7 cellular contexts compared by ENCODE assay signal in the genomic region with DNA sequence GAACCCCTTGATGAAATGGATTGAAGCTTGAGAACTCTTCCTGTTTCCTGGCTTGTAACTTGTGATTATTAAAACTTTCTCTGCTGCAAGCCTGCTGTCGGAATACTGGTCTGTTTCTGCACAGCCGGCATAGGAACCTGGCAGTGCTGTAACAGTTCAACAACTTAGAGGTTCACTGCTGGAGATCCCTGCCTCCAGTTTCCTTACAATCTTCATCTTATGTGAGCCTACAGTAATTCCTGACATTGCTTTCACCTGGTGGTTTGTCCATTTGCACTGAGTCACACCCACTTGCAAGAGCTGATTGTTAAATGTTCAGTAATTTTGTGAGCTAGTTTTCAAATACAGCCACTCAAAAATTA. TPM values are rescaled to one million over a fixed set of nuclear protein-coding genes. Genes with fewer than 3 reads are reported as not detected.
DNase-seq lines count a peak whose midpoint lies in the region; ATAC-seq and TF ChIP-seq lines count a peak whose summit lies in the region.

No MANE protein-coding gene starts in this region.

- DNase-seq in HCT116 (ENCODE audit: low read depth, low spot score) (no peak), SK-N-MC (ENCODE audit: low read depth, low spot score) (no peak), fibroblast of pulmonary artery (ENCODE audit: low read depth) (peak; percentile 10)
- no peak for DNase-seq in effector CD8-positive, alpha-beta T cell (lab: John Stamatoyannopoulos, UW)

- no peak overlapping the region for H2AFZ ChIP-seq in HCT116 (ENCODE audit: low read depth, low read length, poor library complexity, severe bottlenecking)

- H3K4me2 ChIP-seq in HCT116 (ENCODE audit: low read length): peak overlapping the region; percentile 85

- CTCF ChIA-PET in HCT116 (lab: Charles Lee): interaction anchor here (0.7 kb wide), 1 partner anchor 205 kb away, joined by 3 read pairs; no protein-coding TSS in a partner anchor

- peaks cover 13 to 21% of the 10 kb centered on the region in 2 experiments for H3K4me1 ChIP-seq in HCT116 (ENCODE audit: control insufficient read depth in 1 of 2, insufficient read depth in 2 of 2, low read length in 2 of 2)
- H3K4me1 ChIP-seq in skeletal muscle tissue (ENCODE audit: control insufficient read depth in 3 of 3, insufficient read depth in 3 of 3, low read length in 3 of 3): peaks cover 12 to 26% (median 13%) of the 10 kb centered on the region in 3 donors

- BruUV-seq in HCT116 (replicated peaks; lab: Mats Ljungman, UMichigan): no TSS peak

- H3K27ac ChIP-seq in HCT116 (ENCODE audit: low read depth, low read length): peak overlapping the region; percentile 94
- H3K27ac ChIP-seq in SK-N-MC: peak overlapping the region; percentile 81
- H3K27ac ChIP-seq in skeletal muscle tissue (ENCODE audit: low read depth, low read length): peak overlapping the region; percentile 94

- no peaks in the 10 kb centered on the region for H3K9me2 ChIP-seq in HCT116 (ENCODE audit: insufficient read depth)

- no peaks in the 10 kb centered on the region for H3K27me3 ChIP-seq in HCT116 (ENCODE audit: insufficient read depth, low read length)
- H3K27me3 ChIP-seq in skeletal muscle tissue (ENCODE audit: control insufficient read depth in 3 of 3, insufficient read depth in 3 of 3, low read length in 3 of 3): no peaks in the 10 kb centered on the region

- H3K36me3 ChIP-seq in HCT116 (ENCODE audit: control insufficient read depth in 1 of 2, insufficient read depth in 2 of 2, low read length in 2 of 2) (no peaks in the 10 kb centered on the region), SK-N-MC (ENCODE audit: insufficient read depth, low read length) (no peaks in the 10 kb centered on the region), skeletal muscle tissue (ENCODE audit: control insufficient read depth in 3 of 3, insufficient read depth in 3 of 3, low read length in 3 of 3) (peaks cover 2 to 13% (median 3%) of the 10 kb centered on the region in 3 donors)

- no peaks in the 10 kb centered on the region for H4K20me1 ChIP-seq in HCT116 (ENCODE audit: insufficient read depth)

- H3K9ac ChIP-seq in HCT116 (ENCODE audit: low read length) (peak overlapping the region; percentile 82), SK-N-MC (ENCODE audit: insufficient read length) (peak overlapping the region; percentile 85), skeletal muscle tissue (ENCODE audit: low read depth in 1 of 3, low read length in 3 of 3) (peak overlapping the region; percentile 93 to 95 (median 94))

- POLR2A ChIA-PET in HCT116 (lab: Charles Lee): interaction anchor here (0.6 to 2.1 kb wide), 2 partner anchors 12 to 247 kb away, joined by 3 to 9 read pairs; no protein-coding TSS in a partner anchor

- H3K9me3 ChIP-seq in HCT116 (ENCODE audit: control insufficient read depth in 1 of 2, insufficient read depth in 1 of 2, low read depth in 1 of 2, low read length in 2 of 2) (no peaks in the 10 kb centered on the region), SK-N-MC (ENCODE audit: low read depth, low read length) (no peaks in the 10 kb centered on the region), skeletal muscle tissue (ENCODE audit: control insufficient read depth in 3 of 3, low read length in 3 of 3) (no peaks in the 10 kb centered on the region)

- H3K4me3 ChIP-seq in HCT116 (replicated peaks in 1 of 2; ENCODE audit: low read depth in 1 of 2, low read length in 2 of 2) (peak overlapping the region; percentile 76 to 93), SK-N-MC (peak overlapping the region; percentile 89), fibroblast of pulmonary artery (replicated peaks; ENCODE audit: low read depth, low read length) (peak overlapping the region; percentile 89), skeletal muscle tissue (ENCODE audit: low read length in 3 of 3) (peak overlapping the region; percentile 85 to 94 (median 93))

- ATAC-seq in HCT116 (no peak), GM19035 (IDR thresholded peaks at IDR 0.05; ENCODE audit: unreplicated experiment) (no peak), GM18868 (IDR thresholded peaks at IDR 0.05; ENCODE audit: unreplicated experiment) (no peak)

- peaks cover 11% of the 10 kb centered on the region for H3K79me2 ChIP-seq in HCT116 (ENCODE audit: insufficient read depth, low read length)

- TF ChIP-seq CTCF in HCT116 (IDR thresholded peaks at IDR 0.05 in 2 of 3, conservative IDR thresholded peaks at IDR 0.05 in 1 of 3; ENCODE audit: borderline replicate concordance in 1 of 3, insufficient read depth in 1 of 3, low read depth in 2 of 3, low read length in 2 of 3) (no peak), fibroblast of pulmonary artery (IDR thresholded peaks at IDR 0.05; ENCODE audit: low read length, missing control alignments) (no peak)

- intact Hi-C loops in HCT116 (cut with micrococcal nuclease): loop anchor here (5.0 kb wide), 2 partner anchors 71 to 151 kb away; a partner anchor contains a TSS

- no peak for TF ChIP-seq POLR2A in HCT116 (IDR thresholded peaks at IDR 0.05; ENCODE audit: borderline replicate concordance, extremely low read depth, insufficient read depth, insufficient read length)

- RAD21 ChIA-PET in HCT116 (lab: Charles Lee; ENCODE audit: low non-redundant PET in 1 of 2, low total read pairs in 2 of 2, uncharacterized antibody in 2 of 2, unreplicated experiment in 2 of 2): no interaction called here

- TF ChIP-seq RAD21 in HCT116 (IDR thresholded peaks at IDR 0.05; ENCODE audit: low read depth): no peak

TF ChIP-seq in HCT116, 20 proteins besides CTCF, POLR2A, EP300 and RAD21:
- TF ChIP-seq EGR1 (IDR thresholded peaks at IDR 0.05; ENCODE audit: low read depth): no peak
- no peak for TF ChIP-seq EZH2phosphoT487 (IDR thresholded peaks at IDR 0.05; ENCODE audit: borderline replicate concordance)
- TF ChIP-seq FOSL1 (IDR thresholded peaks at IDR 0.05; ENCODE audit: low read depth): 0 out of 2 replicates have a peak, but pooled peaks have one; percentile 11
- no peak for TF ChIP-seq POLR2AphosphoS5 (IDR thresholded peaks at IDR 0.05; ENCODE audit: low read depth, low read length)

RNA-seq across cellular contexts. Expression of a gene that starts 1.3 kb away (rescaled TPM):
- total RNA-seq in HCT116 (2021; ENCODE audit: unreplicated experiment) (10.6 TPM), skeletal muscle tissue (8.9 TPM)
- polyA plus RNA-seq in HCT116 (2012): 3.7 and 6.6 TPM in 2 replicates
